9 cellular contexts compared by ENCODE assay signal in the genomic region with DNA sequence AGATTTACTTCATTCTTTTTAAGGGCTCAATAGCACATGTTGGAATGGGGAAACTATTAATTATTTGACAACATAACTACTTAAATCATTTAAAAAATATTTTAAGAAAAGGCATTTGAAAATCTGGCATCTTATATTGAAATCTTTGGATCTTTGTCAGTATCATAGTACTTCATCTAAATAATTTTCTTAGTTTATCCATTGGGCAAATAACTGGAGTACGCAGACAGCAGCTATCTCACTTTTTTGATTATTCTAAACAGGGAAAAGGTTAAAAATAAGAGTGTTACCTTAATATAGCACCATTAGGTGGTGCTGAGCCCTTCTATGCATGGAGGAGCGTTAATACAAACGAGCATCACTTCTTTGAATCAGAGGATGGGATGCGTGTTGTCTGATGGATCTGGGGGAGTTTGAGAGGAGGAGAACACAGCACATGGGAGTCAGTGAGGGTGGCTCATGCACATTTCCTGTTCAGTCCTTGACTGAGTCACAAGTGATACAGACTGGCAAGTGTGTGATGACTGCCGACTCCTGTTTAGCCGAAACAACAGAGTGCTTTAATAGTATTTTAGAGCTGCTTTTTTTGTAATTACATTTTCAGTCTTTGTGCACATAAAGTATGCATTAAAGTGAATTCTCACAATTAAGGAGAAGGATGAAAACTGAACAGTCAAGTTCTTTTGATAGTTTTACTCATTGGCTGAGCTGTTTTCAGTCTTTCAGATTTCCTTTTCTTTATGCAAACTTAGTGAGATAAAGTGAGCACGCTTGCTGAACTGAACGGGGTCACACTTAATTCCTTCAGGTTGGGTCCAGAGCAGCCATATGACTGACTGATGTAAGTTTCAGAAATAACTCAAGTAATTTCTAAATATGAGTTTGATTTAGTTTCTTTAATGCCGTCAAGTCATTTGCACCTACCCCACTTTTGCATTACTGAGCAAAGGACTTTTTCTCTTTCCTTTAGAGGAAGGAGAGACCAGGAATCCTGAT.
DNase-seq lines count a peak whose midpoint lies in the region; ATAC-seq and TF ChIP-seq lines count a peak whose summit lies in the region.
"Had no signal": no experiment of that assay in that cellular context is flagged by ENCODE, and none has a peak within 500 bp of the region (broad histone marks: within the 10 kb centered on the region; RNA-seq: fewer than 3 reads in every experiment).

No MANE protein-coding gene starts in this region.

- no peaks in the 10 kb centered on the region for H3K36me3 ChIP-seq in osteoblast (ENCODE audit: insufficient read depth, low read length)

- peak overlapping the region; percentile 69 for H3K4me2 ChIP-seq in osteoblast (ENCODE audit: insufficient read depth, low read length)

- H3K27me3 ChIP-seq in dorsolateral prefrontal cortex: no peaks in the 10 kb centered on the region
- no peaks in the 10 kb centered on the region for H3K27me3 ChIP-seq in osteoblast (ENCODE audit: insufficient read depth, low read length)

- TF ChIP-seq CTCF in dorsolateral prefrontal cortex (IDR thresholded peaks at IDR 0.05 in 54 of 56, conservative IDR thresholded peaks at IDR 0.05 in 2 of 56; ENCODE audit: low read depth in 1 of 56, partially characterized antibody in 56 of 56) (peak in 1 of 56 donors; percentile 6), osteoblast (IDR thresholded peaks at IDR 0.05; ENCODE audit: extremely low read depth, low read depth, low read length) (no peak)

- intact Hi-C loops in dorsolateral prefrontal cortex (cut with DNase I): no loop called here

- H3K9me3 ChIP-seq in osteoblast (ENCODE audit: low read depth, low read length): no peaks in the 10 kb centered on the region

- H4K20me1 ChIP-seq in osteoblast (ENCODE audit: insufficient read depth, low read length): no peaks in the 10 kb centered on the region

- peak; percentile 70 for ATAC-seq in GM19452 (IDR thresholded peaks at IDR 0.05; ENCODE audit: unreplicated experiment)

- peak overlapping the region in 16 of 59 donors; percentile 0 to 42 (median 10) for H3K4me3 ChIP-seq in dorsolateral prefrontal cortex
- peak overlapping the region; percentile 43 for H3K4me3 ChIP-seq in osteoblast (ENCODE audit: insufficient read depth, low read length)

- H3K27ac ChIP-seq in dorsolateral prefrontal cortex: peak overlapping the region; percentile 45 to 97 (median 85)
- peak overlapping the region; percentile 80 for H3K27ac ChIP-seq in osteoblast (ENCODE audit: low read depth, low read length)

- H3K79me2 ChIP-seq in osteoblast (ENCODE audit: insufficient read depth, low read length): peaks cover 28% of the 10 kb centered on the region

- peak; percentile 84 for DNase-seq in AG08396 (ENCODE audit: low spot score)
- peak; percentile 76 for DNase-seq in HPDE6-E6E7 (ENCODE audit: extremely low spot score)
- peak; percentile 59 to 65 for DNase-seq in activated CD4-positive, alpha-beta T cell treated with anti-CD3 and anti-CD28 coated beads for 4 hours
- peak in 4 of 10 donors; percentile 49 to 69 (median 50) for DNase-seq in dorsolateral prefrontal cortex
- DNase-seq in osteoblast (ENCODE audit: insufficient read length, low spot score, missing footprints): peak; percentile 98
- no peak for DNase-seq in SHP77 treated with DMSO at 0.1 percent for 48 hours (lab: John Stamatoyannopoulos, UW)
- DNase-seq in DMS 273 (lab: John Stamatoyannopoulos, UW; ENCODE audit: unreplicated experiment): no peak
- DNase-seq: left cardiac atrium had no signal

- H2AFZ ChIP-seq in osteoblast (ENCODE audit: low read length): peak overlapping the region; percentile 0

- H3K4me1 ChIP-seq in osteoblast (ENCODE audit: insufficient read depth, low read length): peaks cover 15% of the 10 kb centered on the region

Comparison
In these comparisons a context has a peak if more than half of its experiments do, and no peak if none do; other contexts are left out.
1. DNase-seq: peak in AG08396 (single experiment), HPDE6-E6E7 (single experiment), activated CD4-positive, alpha-beta T cell treated with anti-CD3 and anti-CD28 coated beads for 4 hours (2 of 2) and osteoblast (single experiment); none in SHP77 treated with DMSO at 0.1 percent for 48 hours (single experiment) and DMS 273 (single experiment).